In genomic region chr10:69215405-69216176, GRCh38 we compare ENCODE assay signal across 1 cellular context.
TF ChIP-seq lines count a peak whose summit lies in the region.

No MANE protein-coding gene starts in this region.

TF ChIP-seq in K562, 482 proteins besides CTCF, POLR2A, EP300 and RAD21 (continued from another document and continues in another):
- TF ChIP-seq ZNF592 (IDR thresholded peaks at IDR 0.05), result 0 out of 2 replicates have a peak, but pooled peaks have one; percentile 40
- no peak for TF ChIP-seq SAP30 (IDR thresholded peaks at IDR 0.05; ENCODE audit: borderline replicate concordance, insufficient read depth, low read depth, low read length, poor library complexity, severe bottlenecking)
- TF ChIP-seq ZFP36 (IDR thresholded peaks at IDR 0.05; ENCODE audit: low read depth, low read length, partially characterized antibody), result no peak
- TF ChIP-seq ZBTB5 (IDR thresholded peaks at IDR 0.05), result no peak
- TF ChIP-seq FOXA3 (CRISPR knock-in tag; conservative IDR thresholded peaks at IDR 0.05 in 1 of 2, IDR thresholded peaks at IDR 0.05 in 1 of 2), result no peak
- TF ChIP-seq REST (CRISPR knock-in tag; IDR thresholded peaks at IDR 0.05; ENCODE audit: low read depth), result no peak
- no peak for TF ChIP-seq U2AF1 (optimal IDR thresholded peaks at IDR 0.05; ENCODE audit: low read depth, low read length)
- peak; percentile 63 for TF ChIP-seq SMAD4 (CRISPR knock-in tag; conservative IDR thresholded peaks at IDR 0.05)
- TF ChIP-seq THAP7 (CRISPR knock-in tag; IDR thresholded peaks at IDR 0.05), result no peak
- TF ChIP-seq ZNF197 (CRISPR knock-in tag; IDR thresholded peaks at IDR 0.05; ENCODE audit: low read depth), result no peak
- no peak for TF ChIP-seq ZNF561 (CRISPR knock-in tag; conservative IDR thresholded peaks at IDR 0.05)
- no peak for TF ChIP-seq DNMT1 (IDR thresholded peaks at IDR 0.05)
- no peak for TF ChIP-seq RBFOX2 (IDR thresholded peaks at IDR 0.05; ENCODE audit: low read depth, low read length)
- TF ChIP-seq RHOXF2B (CRISPR knock-in tag; conservative IDR thresholded peaks at IDR 0.05), result no peak
- TF ChIP-seq FOXK2 (conservative IDR thresholded peaks at IDR 0.05 in 1 of 2, IDR thresholded peaks at IDR 0.05 in 1 of 2; ENCODE audit: low read depth in 2 of 2), result no peak
- TF ChIP-seq SRSF9 (IDR thresholded peaks at IDR 0.05; ENCODE audit: borderline replicate concordance, low read depth, low read length), result no peak
- no peak for TF ChIP-seq ELF2 (CRISPR knock-in tag; IDR thresholded peaks at IDR 0.05)
- TF ChIP-seq CREB3 (tag; conservative IDR thresholded peaks at IDR 0.05; ENCODE audit: low read depth), result no peak
- no peak for TF ChIP-seq RBM15 (IDR thresholded peaks at IDR 0.05; ENCODE audit: insufficient read depth, low read length)
- no peak for TF ChIP-seq KLF13 (tag; IDR thresholded peaks at IDR 0.05; ENCODE audit: borderline replicate concordance, low read depth)
- TF ChIP-seq L3MBTL2 (IDR thresholded peaks at IDR 0.05), result 0 out of 2 replicates have a peak, but pooled peaks have one; percentile 19
- TF ChIP-seq ZNF311 (CRISPR knock-in tag; IDR thresholded peaks at IDR 0.05), result no peak
- no peak for TF ChIP-seq FOXJ2 (tag; IDR thresholded peaks at IDR 0.05)
- no peak for TF ChIP-seq MTA1 (IDR thresholded peaks at IDR 0.05; ENCODE audit: borderline replicate concordance)
- TF ChIP-seq ATF1 (CRISPR knock-in tag; IDR thresholded peaks at IDR 0.05), result no peak
- no peak for TF ChIP-seq ATF1 (tag; IDR thresholded peaks at IDR 0.05)
- no peak for TF ChIP-seq NFE2 (IDR thresholded peaks at IDR 0.05; ENCODE audit: low read depth)
- TF ChIP-seq HDAC8 (tag; IDR thresholded peaks at IDR 0.05), result no peak
- TF ChIP-seq RNF219 (CRISPR knock-in tag; IDR thresholded peaks at IDR 0.05), result no peak; the same call in 1 of the 2 replicates
- TF ChIP-seq KDM4B (IDR thresholded peaks at IDR 0.05; ENCODE audit: borderline replicate concordance in 2 of 2, low read depth in 1 of 2), result no peak
- no peak for TF ChIP-seq ZNF444 (CRISPR knock-in tag; IDR thresholded peaks at IDR 0.05)
- no peak for TF ChIP-seq SRSF3 (IDR thresholded peaks at IDR 0.05; ENCODE audit: insufficient read depth, low read length)
- peak; percentile 95 for TF ChIP-seq C11orf30 (IDR thresholded peaks at IDR 0.05; ENCODE audit: low read depth)
- TF ChIP-seq VEZF1 (CRISPR knock-in tag; IDR thresholded peaks at IDR 0.05), result no peak
- TF ChIP-seq BACH1 (tag; IDR thresholded peaks at IDR 0.05), result peak; percentile 43; the same call in 1 of the 2 replicates
- no peak for TF ChIP-seq NR1H2 (CRISPR knock-in tag; IDR thresholded peaks at IDR 0.05)
- TF ChIP-seq TBP (optimal IDR thresholded peaks at IDR 0.05; ENCODE audit: low read depth, low read length), result no peak
- no peak for TF ChIP-seq ZNF232 (CRISPR knock-in tag; IDR thresholded peaks at IDR 0.05)
- no peak for TF ChIP-seq ZBTB2 (IDR thresholded peaks at IDR 0.05)
- TF ChIP-seq ZNF133 (CRISPR knock-in tag; IDR thresholded peaks at IDR 0.05), result no peak
- TF ChIP-seq SMC3 (conservative IDR thresholded peaks at IDR 0.05; ENCODE audit: insufficient read depth, low read depth, low read length), result no peak
- no peak for TF ChIP-seq XRCC5 (IDR thresholded peaks at IDR 0.05; ENCODE audit: low read depth, low read length)
- TF ChIP-seq BRF2 (IDR thresholded peaks at IDR 0.05; ENCODE audit: borderline replicate concordance, insufficient read depth, insufficient read length), result no peak
- no peak for TF ChIP-seq HOXB6 (CRISPR knock-in tag; IDR thresholded peaks at IDR 0.05; ENCODE audit: borderline replicate concordance)
- no peak for TF ChIP-seq TAF7 (tag; IDR thresholded peaks at IDR 0.05)
- TF ChIP-seq ESRRA (IDR thresholded peaks at IDR 0.05; ENCODE audit: borderline replicate concordance, low read depth), result no peak
- TF ChIP-seq ZFP1 (CRISPR knock-in tag; IDR thresholded peaks at IDR 0.05), result no peak
- TF ChIP-seq ZKSCAN1 (IDR thresholded peaks at IDR 0.05; ENCODE audit: low read depth, low read length), result no peak
- no peak for TF ChIP-seq TFAM (CRISPR knock-in tag; conservative IDR thresholded peaks at IDR 0.05)
- TF ChIP-seq HDAC2 (IDR thresholded peaks at IDR 0.05), result no peak
- TF ChIP-seq ID3 (CRISPR knock-in tag; IDR thresholded peaks at IDR 0.05), result no peak
- TF ChIP-seq ID3 (tag; IDR thresholded peaks at IDR 0.05), result no peak
- TF ChIP-seq XRCC3 (IDR thresholded peaks at IDR 0.05), result no peak
- TF ChIP-seq ASH1L (IDR thresholded peaks at IDR 0.05; ENCODE audit: borderline replicate concordance, low read depth, partially characterized antibody), result no peak
